ENCODE assay signal across 21 cellular contexts in the genomic region with DNA sequence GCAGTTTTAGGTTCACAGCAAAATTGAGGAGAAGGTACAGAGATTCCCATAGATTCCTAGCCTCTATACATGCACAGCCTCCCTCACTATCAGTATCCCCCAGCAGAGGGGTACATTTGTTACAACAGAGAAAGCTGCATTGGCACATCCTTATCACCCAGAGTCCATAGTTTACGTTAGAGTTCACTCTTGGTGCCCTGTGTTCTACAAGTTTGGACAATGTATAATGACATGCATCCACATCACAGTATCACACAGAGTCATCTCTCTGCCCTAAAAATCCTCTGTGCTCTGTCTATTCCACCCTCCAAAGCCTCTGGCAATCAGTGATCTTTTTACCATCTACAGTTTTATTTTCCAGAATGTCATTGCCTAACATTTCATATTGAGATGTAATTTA. TPM values are rescaled to one million over a fixed set of nuclear protein-coding genes. Genes with fewer than 3 reads are reported as not detected.
A peak's percentile ranks its signal among the peaks of the same experiment; 100 is the strongest.
DNase-seq lines count a peak whose midpoint lies in the region; ATAC-seq and TF ChIP-seq lines count a peak whose summit lies in the region.
"Had no signal": no experiment of that assay in that cellular context is flagged by ENCODE, and none has a peak within 500 bp of the region (broad histone marks: within the 10 kb centered on the region; RNA-seq: fewer than 3 reads in every experiment).

No MANE protein-coding gene starts in this region.

- DNase-seq in T-helper 17 cell, result no peak
- DNase-seq in foreskin keratinocyte, result peak in 1 of 2 donors; percentile 15
- DNase-seq in left lung, result no peak
- no peak for DNase-seq in iPS-NIHi7 (ENCODE audit: extremely low spot score)
- no peak for DNase-seq in activated CD4-positive, alpha-beta T cell treated with anti-CD3 and anti-CD28 coated beads for 4 hours
- DNase-seq: DMS 273 treated with DMSO at 0.1 percent for 48 hours, DND-41, H9, NCI-H1092 treated with DMSO at 0.1 percent for 48 hours, NCI-H2081, NCI-H748 treated with DMSO at 0.1 percent for 48 hours, OCI-M1, Right ventricle myocardium superior had no signal

- H3K4me2 ChIP-seq in BLaER1, result peak overlapping the region; percentile 86; the same call in 1 of the 2 replicates

- H3K4me3 Mint-ChIP-seq in T-helper 17 cell, result no peak overlapping the region
- H3K4me3 Mint-ChIP-seq: H9 had no signal

- TF ChIP-seq CTCF in foreskin keratinocyte (conservative IDR thresholded peaks at IDR 0.05), result no peak
- TF ChIP-seq CTCF in left lung (IDR thresholded peaks at IDR 0.05), result no peak

- no peaks in the 10 kb centered on the region for H3K27me3 Mint-ChIP-seq in T-helper 17 cell

- intact Hi-C loops in left lung (cut with DNase I), result no loop called here

- no peaks in the 10 kb centered on the region for H3K27me3 ChIP-seq in BLaER1
- H3K27me3 ChIP-seq in foreskin keratinocyte, result peaks cover 4% of the 10 kb centered on the region
- H3K27me3 ChIP-seq in left lung, result no peaks in the 10 kb centered on the region

- ATAC-seq in GM19455 (IDR thresholded peaks at IDR 0.05; ENCODE audit: unreplicated experiment) (peak; percentile 5), T-helper 17 cell (no peak), foreskin keratinocyte (peak; percentile 37), left lung (no peak)

- no peak overlapping the region for H3K9ac ChIP-seq in BLaER1

- H3K36me3 ChIP-seq in BLaER1 (no peaks in the 10 kb centered on the region), left lung (no peaks in the 10 kb centered on the region)

- no peak overlapping the region for H3K27ac ChIP-seq in BLaER1
- H3K27ac ChIP-seq in foreskin keratinocyte, result no peak overlapping the region
- no peak overlapping the region for H3K27ac ChIP-seq in left lung
- H3K27ac ChIP-seq: C4-2B had no signal

- no peaks in the 10 kb centered on the region for H3K36me3 Mint-ChIP-seq in T-helper 17 cell (ENCODE audit: low read depth)

- H3K9me3 ChIP-seq in BLaER1 (no peaks in the 10 kb centered on the region), T-helper 17 cell (ENCODE audit: control insufficient read depth, low read length, poor library complexity, severe bottlenecking) (no peaks in the 10 kb centered on the region), left lung (no peaks in the 10 kb centered on the region)

- H3K4me3 ChIP-seq in BLaER1 (no peak overlapping the region), left lung (no peak overlapping the region)

- no peaks in the 10 kb centered on the region for H4K20me1 ChIP-seq in BLaER1

- H3K27ac Mint-ChIP-seq in T-helper 17 cell, result peak overlapping the region; percentile 37
- H3K27ac Mint-ChIP-seq: H9 had no signal

- H3K4me1 ChIP-seq in BLaER1 (peaks cover 81% of the 10 kb centered on the region), foreskin keratinocyte (peaks cover 5% of the 10 kb centered on the region), left lung (peaks cover 0 to 18% of the 10 kb centered on the region in 2 donors)

- H3K4me1 Mint-ChIP-seq in T-helper 17 cell, result peaks cover 41% of the 10 kb centered on the region

RNA-seq across cellular contexts. Expression of a gene that starts 22.3 kb away (rescaled TPM):
- total RNA-seq in T-helper 17 cell (10 to 100 TPM; 23.4 to 23.5 TPM), foreskin keratinocyte (0.07 and 0.14 TPM in 2 replicates), left lung (10 to 100 TPM; 10.1 to 11.0 TPM)
- 0.06 and 0.10 TPM in 2 replicates for polyA plus RNA-seq in foreskin keratinocyte
- total RNA-seq: G401, M059J had no signal

RNA-seq across cellular contexts. Expression of a gene that starts 37.5 kb away (rescaled TPM):
- total RNA-seq in T-helper 17 cell (1 to 10 TPM; 4.3 to 7.4 TPM), foreskin keratinocyte (3.2 TPM in 2 replicates), left lung (10 to 100 TPM; 13.5 to 13.6 TPM)
- 1.1 and 1.2 TPM in 2 replicates for polyA plus RNA-seq in foreskin keratinocyte
- total RNA-seq: G401 had no signal

RNA-seq across cellular contexts. Expression of a gene that starts 57.9 kb away (rescaled TPM):
- total RNA-seq in T-helper 17 cell (not detected), foreskin keratinocyte (not detected in 2 replicates), left lung (under 1 TPM in 1 of 2 donors, not detected in 1; 0.05 TPM)
- not detected in 2 replicates for polyA plus RNA-seq in foreskin keratinocyte
- total RNA-seq: A673, G401, H9, HT-29, M059J, NCI-H460, Right ventricle myocardium superior had no signal

Comparison
In these comparisons a context has a peak if more than half of its experiments do, and no peak if none do; other contexts are left out.
1. ATAC-seq: peak in GM19455 (single experiment) and foreskin keratinocyte (single experiment); none in T-helper 17 cell (single experiment) and left lung (single experiment).